27 cellular contexts compared by ENCODE assay signal in genomic region chr12:120366341-120366705, GRCh38. TPM values are rescaled to one million over a fixed set of nuclear protein-coding genes. Genes with fewer than 3 reads are reported as not detected.
DNase-seq lines count a peak whose midpoint lies in the region; ATAC-seq and TF ChIP-seq lines count a peak whose summit lies in the region.
"Had no signal": no experiment of that assay in that cellular context is flagged by ENCODE, and none has a peak within 500 bp of the region (broad histone marks: within the 10 kb centered on the region; RNA-seq: fewer than 3 reads in every experiment).

No MANE protein-coding gene starts in this region.

- H3K27me3 Mint-ChIP-seq in glutamatergic neuron (ENCODE audit: unreplicated experiment) = peaks cover 41% of the 10 kb centered on the region
- H3K27me3 Mint-ChIP-seq in neural progenitor cell (ENCODE audit: insufficient read depth, low read depth) = peaks cover 25% of the 10 kb centered on the region
- H3K27me3 Mint-ChIP-seq in activated CD8-positive, alpha-beta memory T cell treated with anti-CD3 and anti-CD28 coated beads, Interleukin-2, amount 10 ng/mL, durations not matched to agents 7 days and 5 days = peaks cover 76% of the 10 kb centered on the region

- no peak overlapping the region for H3K9ac ChIP-seq in neural progenitor cell

- WGBS in heart right ventricle, 2 donors = 86 to 88% methylated on average over 7 of the region's 7 CpGs

- H3K27ac Mint-ChIP-seq in glutamatergic neuron (ENCODE audit: unreplicated experiment) (peak overlapping the region; percentile 96), neural progenitor cell (peak overlapping the region; percentile 99)
- H3K27ac Mint-ChIP-seq in activated CD8-positive, alpha-beta memory T cell treated with anti-CD3 and anti-CD28 coated beads, Interleukin-2, amount 10 ng/mL, durations not matched to agents 7 days and 5 days = no peak overlapping the region
- H3K27ac Mint-ChIP-seq: naive thymus-derived CD8-positive, alpha-beta T cell had no signal

- DNase-seq in Right ventricle myocardium superior = peak; percentile 13
- no peak for DNase-seq in heart right ventricle
- DNase-seq in glutamatergic neuron = no peak
- no peak for DNase-seq in neural progenitor cell (ENCODE audit: low spot score)
- no peak for DNase-seq in NK-92 treated with Interleukin-12 subunit alpha and Interleukin-12 subunit beta, amount 100 ng/mL, for 24 hours (lab: John Stamatoyannopoulos, UW)
- no peak for DNase-seq in activated CD8-positive, alpha-beta memory T cell treated with anti-CD3 and anti-CD28 coated beads, Interleukin-2, amount 10 ng/mL, durations not matched to agents 7 days and 5 days
- no peak for DNase-seq in NCI-H510A (lab: John Stamatoyannopoulos, UW)
- DNase-seq in NCI-H2227 treated with DMSO at 0.1 percent for 48 hours (lab: John Stamatoyannopoulos, UW) = no peak
- DNase-seq: 8988T; activated naive CD4-positive, alpha-beta T cell treated with Interleukin-2 at 50 U/mL for 16 hours; Calu3; DMS79 treated with DMSO at 0.1 percent for 48 hours; gastrocnemius medialis; GF-D8; IMR-90; left ventricle myocardium inferior; naive thymus-derived CD8-positive, alpha-beta T cell; NCI-H146; NCI-H510A treated with DMSO at 0.1 percent for 48 hours; right lobe of liver; SHP77 treated with DMSO at 0.1 percent for 48 hours; stimulated activated CD4-positive, alpha-beta T cell treated with anti-CD3 and anti-CD28 coated beads, Interleukin-2, amount 100 ng/mL, for 48 hours; SW 1271; T1000 had no signal

- TF ChIP-seq CTCF in heart right ventricle (IDR thresholded peaks at IDR 0.05) (no peak), glutamatergic neuron (IDR thresholded peaks at IDR 0.05; ENCODE audit: partially characterized antibody, unreplicated experiment) (no peak), neural progenitor cell (IDR thresholded peaks at IDR 0.05) (no peak)

- ATAC-seq in Right ventricle myocardium superior (ENCODE audit: poor library complexity) (no peak), heart right ventricle (no peak)
- ATAC-seq in activated CD8-positive, alpha-beta memory T cell treated with anti-CD3 and anti-CD28 coated beads, Interleukin-2, amount 10 ng/mL, durations not matched to agents 7 days and 5 days = no peak
- ATAC-seq: gastrocnemius medialis; naive thymus-derived CD8-positive, alpha-beta T cell; Panc1 had no signal

- H3K4me1 Mint-ChIP-seq in glutamatergic neuron (ENCODE audit: low read depth, unreplicated experiment) (peaks cover 53% of the 10 kb centered on the region), neural progenitor cell (peaks cover 76% of the 10 kb centered on the region)
- H3K4me1 Mint-ChIP-seq in activated CD8-positive, alpha-beta memory T cell treated with anti-CD3 and anti-CD28 coated beads, Interleukin-2, amount 10 ng/mL, durations not matched to agents 7 days and 5 days = no peaks in the 10 kb centered on the region

- peaks cover 61% of the 10 kb centered on the region for H4K20me1 ChIP-seq in neural progenitor cell (ENCODE audit: low read depth)

- H3K9me3 Mint-ChIP-seq in glutamatergic neuron (ENCODE audit: unreplicated experiment) = peaks cover 36% of the 10 kb centered on the region
- peaks cover 3% of the 10 kb centered on the region for H3K9me3 Mint-ChIP-seq in neural progenitor cell
- H3K9me3 Mint-ChIP-seq in activated CD8-positive, alpha-beta memory T cell treated with anti-CD3 and anti-CD28 coated beads, Interleukin-2, amount 10 ng/mL, durations not matched to agents 7 days and 5 days (ENCODE audit: low read depth) = no peaks in the 10 kb centered on the region
- H3K9me3 Mint-ChIP-seq: naive thymus-derived CD8-positive, alpha-beta T cell; WTC11 had no signal

- H3K36me3 Mint-ChIP-seq in glutamatergic neuron (ENCODE audit: unreplicated experiment) (no peaks in the 10 kb centered on the region), neural progenitor cell (peaks cover 51% of the 10 kb centered on the region)
- no peaks in the 10 kb centered on the region for H3K36me3 Mint-ChIP-seq in activated CD8-positive, alpha-beta memory T cell treated with anti-CD3 and anti-CD28 coated beads, Interleukin-2, amount 10 ng/mL, durations not matched to agents 7 days and 5 days

- no peaks in the 10 kb centered on the region for H3K36me3 ChIP-seq in heart right ventricle
- H3K36me3 ChIP-seq in neural progenitor cell = no peaks in the 10 kb centered on the region
- H3K36me3 ChIP-seq: gastrocnemius medialis, left ventricle myocardium inferior, right lobe of liver had no signal

- H3F3A ChIP-seq in neural progenitor cell (ENCODE audit: low read depth) = peaks cover 76% of the 10 kb centered on the region

- H3K27me3 ChIP-seq in heart right ventricle (peaks cover 0 to 85% (median 37%) of the 10 kb centered on the region in 7 donors), neural progenitor cell (no peaks in the 10 kb centered on the region)

- CTCF ChIA-PET in activated CD8-positive, alpha-beta memory T cell treated with anti-CD3 and anti-CD28 coated beads, Interleukin-2, amount 10 ng/mL, durations not matched to agents 7 days and 5 days (lab: Charles Lee) = interaction anchor here (1.1 to 2.1 kb wide), 5 partner anchors 9 to 63 kb away, joined by 3 to 6 read pairs (median 3); partner anchors contain the start of gene PLA2G1B

- intact Hi-C loops in Right ventricle myocardium superior (cut with DNase I) (no loop called here), heart right ventricle (cut with DNase I) (loop anchor here in 1 of 10 donors (10.0 kb wide), 1 partner anchor 48 kb away; no protein-coding TSS in a partner anchor)

- H3K27ac ChIP-seq in heart right ventricle (no peak overlapping the region), neural progenitor cell (no peak overlapping the region)
- H3K27ac ChIP-seq: gastrocnemius medialis, left ventricle myocardium inferior, right lobe of liver had no signal

- peaks cover 79% of the 10 kb centered on the region for H3K79me2 ChIP-seq in neural progenitor cell (ENCODE audit: low read depth)

- no peak overlapping the region for H2AFZ ChIP-seq in neural progenitor cell (replicated peaks)

- peaks cover 0 to 32% (median 12%) of the 10 kb centered on the region in 9 donors for H3K4me1 ChIP-seq in heart right ventricle
- H3K4me1 ChIP-seq in neural progenitor cell = peaks cover 64% of the 10 kb centered on the region

- H3K4me3 ChIP-seq in heart right ventricle (no peak overlapping the region), neural progenitor cell (peak overlapping the region; percentile 100)
- H3K4me3 ChIP-seq: gastrocnemius medialis, left ventricle myocardium inferior, right lobe of liver had no signal

- H3K4me2 ChIP-seq in neural progenitor cell = peak overlapping the region; percentile 99

- H3K9me3 ChIP-seq in heart right ventricle = no peaks in the 10 kb centered on the region
- no peaks in the 10 kb centered on the region for H3K9me3 ChIP-seq in neural progenitor cell (ENCODE audit: low read depth)
- H3K9me3 ChIP-seq: gastrocnemius medialis, left ventricle myocardium inferior, right lobe of liver had no signal

- peak overlapping the region; percentile 99 for H3K4me3 Mint-ChIP-seq in glutamatergic neuron (ENCODE audit: unreplicated experiment)
- H3K4me3 Mint-ChIP-seq in neural progenitor cell = peak overlapping the region; percentile 97
- no peak overlapping the region for H3K4me3 Mint-ChIP-seq in activated CD8-positive, alpha-beta memory T cell treated with anti-CD3 and anti-CD28 coated beads, Interleukin-2, amount 10 ng/mL, durations not matched to agents 7 days and 5 days

RNA-seq across cellular contexts. Expression of gene MSI1, which starts 2.6 kb away (rescaled TPM):
- total RNA-seq in Right ventricle myocardium superior (5.4 TPM), heart right ventricle (1 to 10 TPM; 2.8 to 9.6 (median 6.4) TPM), glutamatergic neuron (ENCODE audit: unreplicated experiment) (229 TPM), neural progenitor cell (ENCODE audit: low replicate concordance) (40.2 and 48.6 TPM in 2 replicates)
- 1 to 10 TPM; 1.1 to 2.9 TPM for polyA plus RNA-seq in heart right ventricle
- total RNA-seq in activated CD8-positive, alpha-beta memory T cell treated with anti-CD3 and anti-CD28 coated beads, Interleukin-2, amount 10 ng/mL, durations not matched to agents 7 days and 5 days = under 1 TPM in 1 of 2 experiments, not detected in 1; 0.07 TPM
- total RNA-seq: IMR-90; naive thymus-derived CD8-positive, alpha-beta T cell had no signal
- polyA plus RNA-seq: CD14-positive monocyte; IMR-90; naive thymus-derived CD8-positive, alpha-beta T cell had no signal

RNA-seq across cellular contexts. Expression of gene PLA2G1B, which starts 38.7 kb away (rescaled TPM):
- not detected for total RNA-seq in Right ventricle myocardium superior
- total RNA-seq in heart right ventricle = 1 to 10 TPM in 3 of 10 donors, under 1 TPM in 4, not detected in 3; 0.65 to 1.8 (median 0.89) TPM
- under 1 TPM in 1 of 2 donors, not detected in 1; 0.22 TPM for polyA plus RNA-seq in heart right ventricle
- not detected for total RNA-seq in glutamatergic neuron (ENCODE audit: unreplicated experiment)
- not detected in 2 replicates for total RNA-seq in neural progenitor cell (ENCODE audit: low replicate concordance)
- total RNA-seq in activated CD8-positive, alpha-beta memory T cell treated with anti-CD3 and anti-CD28 coated beads, Interleukin-2, amount 10 ng/mL, durations not matched to agents 7 days and 5 days = not detected
- total RNA-seq: Calu3; gastrocnemius medialis; IMR-90; left ventricle myocardium inferior; naive thymus-derived CD8-positive, alpha-beta T cell; right lobe of liver had no signal
- polyA plus RNA-seq: CD14-positive monocyte, IMR-90 had no signal
